Comparison of ENCODE assay signal across 8 cellular contexts in the genomic region with DNA sequence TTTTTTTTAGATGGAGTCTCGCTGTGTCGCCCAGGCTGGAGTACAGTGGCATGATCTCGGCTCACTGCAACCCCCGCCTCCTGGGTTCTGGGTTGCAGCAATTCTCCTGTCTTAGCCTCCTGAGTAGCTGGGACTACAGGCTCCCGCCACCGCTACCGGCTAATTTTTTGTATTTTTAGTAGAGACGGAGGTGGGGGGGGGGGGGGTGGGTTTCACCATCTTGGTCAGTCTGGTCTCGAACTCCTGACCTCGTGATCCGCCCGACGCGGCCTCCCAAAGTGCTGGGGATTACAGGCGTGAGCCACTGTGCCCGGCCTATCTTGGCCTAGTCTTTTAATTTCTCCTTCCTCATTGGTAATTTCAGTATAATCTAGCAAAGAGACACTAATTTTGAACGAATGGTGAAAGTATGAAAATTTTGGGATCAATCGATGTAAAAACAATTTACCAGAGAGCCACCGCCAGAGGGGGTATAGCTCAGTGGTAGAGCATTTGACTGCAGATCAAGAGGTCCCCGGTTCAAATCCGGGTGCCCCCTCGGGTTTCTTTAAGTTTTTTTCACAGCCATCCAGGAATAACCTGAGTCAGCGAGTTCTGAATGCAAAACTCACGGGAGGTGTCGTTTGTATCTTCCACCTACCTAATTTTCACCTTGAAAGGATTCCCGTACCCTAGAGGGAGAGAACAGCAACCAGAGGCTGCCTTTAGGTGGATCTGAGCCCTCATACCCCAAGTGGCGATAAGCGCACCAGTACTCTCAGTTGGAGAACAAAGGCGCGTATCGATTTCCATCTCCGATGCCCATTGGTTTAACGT. TPM values are rescaled to one million over a fixed set of nuclear protein-coding genes. Genes with fewer than 3 reads are reported as not detected.
DNase-seq lines count a peak whose midpoint lies in the region; ATAC-seq and TF ChIP-seq lines count a peak whose summit lies in the region.

No MANE protein-coding gene starts in this region.

- no peaks in the 10 kb centered on the region for H3K27me3 ChIP-seq in kidney epithelial cell (ENCODE audit: control insufficient read depth, insufficient read depth, low read length)

- H3K9me3 Mint-ChIP-seq in brain: peaks cover 0 to 17% (median 0%) of the 10 kb centered on the region in 5 experiments

- peaks cover 32% of the 10 kb centered on the region for H3K4me1 Mint-ChIP-seq in brain

- peaks cover 31% of the 10 kb centered on the region for H3K27me3 Mint-ChIP-seq in brain

- TF ChIP-seq CTCF in NB4 (IDR thresholded peaks at IDR 0.05; ENCODE audit: low read depth, low read length) (peak; percentile 3), brain (conservative IDR thresholded peaks at IDR 0.05) (peak; percentile 43 to 49), kidney epithelial cell (IDR thresholded peaks at IDR 0.05; ENCODE audit: insufficient read depth, low read length, poor library complexity, severe bottlenecking) (no peak)

- peak; percentile 72 for DNase-seq in EH (ENCODE audit: low read depth)
- peak; percentile 78 for DNase-seq in NB4 (ENCODE audit: low read depth)
- peak in 3 of 5 experiments; percentile 22 to 67 (median 57) for DNase-seq in T-helper 2 cell
- DNase-seq in kidney epithelial cell (ENCODE audit: low read depth): no peak
- peak in 3 of 4 experiments; percentile 68 to 70 (median 69) for DNase-seq in stimulated activated CD4-positive, alpha-beta T cell treated with anti-CD3 and anti-CD28 coated beads, Interleukin-1b, Interleukin-23, amount 100 ng/mL, for 24 hours (ENCODE audit: low read depth in 4 of 4, low spot score in 1 of 4)

- ATAC-seq in HG03039 (IDR thresholded peaks at IDR 0.05; ENCODE audit: unreplicated experiment): no peak
- no peak for ATAC-seq in GM21447 (IDR thresholded peaks at IDR 0.05; ENCODE audit: unreplicated experiment)

- peak overlapping the region; percentile 92 to 99 (median 97) for H3K4me3 Mint-ChIP-seq in brain

- H3K27ac Mint-ChIP-seq in brain: peak overlapping the region; percentile 94 to 100 (median 100)

- TF ChIP-seq POLR2A in NB4 (IDR thresholded peaks at IDR 0.05; ENCODE audit: extremely low read depth, insufficient read length): no peak

- H3K36me3 ChIP-seq in kidney epithelial cell (ENCODE audit: control insufficient read depth, insufficient read depth, low read length): no peaks in the 10 kb centered on the region

- H3K4me3 ChIP-seq in NB4 (ENCODE audit: low read depth, low read length) (peak overlapping the region; percentile 72), kidney epithelial cell (ENCODE audit: low read depth, low read length) (peak overlapping the region; percentile 1)

- no peaks in the 10 kb centered on the region for H3K36me3 Mint-ChIP-seq in brain

RNA-seq across cellular contexts. Expression of gene LASP1, which starts 2.5 kb away (rescaled TPM):
- polyA plus RNA-seq in brain (ENCODE audit: insufficient read depth, low read depth, low replicate concordance): 108 TPM
- total RNA-seq in kidney epithelial cell: 201 and 247 TPM in 2 replicates

RNA-seq across cellular contexts. Expression of gene RPL23, which starts 13.9 kb away (rescaled TPM):
- 2,078 TPM for polyA plus RNA-seq in brain (ENCODE audit: insufficient read depth, low read depth, low replicate concordance)
- 1,506 and 1,881 TPM in 2 replicates for total RNA-seq in kidney epithelial cell

RNA-seq across cellular contexts. Expression of gene CWC25, which starts 42.3 kb away (rescaled TPM):
- polyA plus RNA-seq in brain (ENCODE audit: insufficient read depth, low read depth, low replicate concordance): 9.2 TPM
- total RNA-seq in kidney epithelial cell: 13.9 and 14.4 TPM in 2 replicates
